ENCODE assay signal across 8 cellular contexts in the genomic region with DNA sequence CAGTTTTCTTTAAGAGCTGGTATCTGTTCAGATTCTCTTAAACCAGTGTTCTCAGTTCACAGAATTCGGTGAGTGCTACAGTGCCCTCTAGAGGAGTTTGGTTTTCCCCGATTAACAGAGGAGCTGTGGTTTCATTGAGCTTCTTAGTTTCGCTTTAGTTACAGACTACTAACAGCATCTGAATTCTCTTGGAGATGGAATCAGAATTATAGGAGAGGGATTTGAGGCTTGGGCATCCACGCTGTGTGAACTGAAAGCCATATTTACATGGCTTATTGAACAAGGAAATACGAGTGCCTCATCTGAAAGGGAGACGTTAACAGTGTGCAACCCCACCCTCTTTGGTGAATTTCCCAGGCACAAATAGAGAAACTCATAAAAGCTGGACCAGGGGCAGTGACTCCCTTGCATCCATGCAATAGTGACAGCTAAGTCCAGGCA.
DNase-seq lines count a peak whose midpoint lies in the region; ATAC-seq and TF ChIP-seq lines count a peak whose summit lies in the region.

No MANE protein-coding gene starts in this region.

- H3K4me3 Mint-ChIP-seq in T-cell = peak overlapping the region; percentile 13 to 67 (median 27)

- peaks cover 0 to 8% (median 0%) of the 10 kb centered on the region in 3 donors for H3K4me1 Mint-ChIP-seq in T-cell

- no peaks in the 10 kb centered on the region for H3K36me3 ChIP-seq in BE2C
- H3K36me3 ChIP-seq in esophagus (ENCODE audit: control insufficient read depth in 2 of 2, insufficient read depth in 2 of 2, low read length in 1 of 2) = no peaks in the 10 kb centered on the region
- H3K36me3 ChIP-seq in mucosa of descending colon (ENCODE audit: low read depth) = no peaks in the 10 kb centered on the region
- H3K36me3 ChIP-seq in vagina = no peaks in the 10 kb centered on the region

- ATAC-seq in GM18520 (IDR thresholded peaks at IDR 0.05; ENCODE audit: unreplicated experiment) = peak; percentile 100
- ATAC-seq in HG03025 (IDR thresholded peaks at IDR 0.05; ENCODE audit: low FRiP score, unreplicated experiment) = peak; percentile 97
- no peak for ATAC-seq in T-cell (replicated peaks in 1 of 4)
- peak; percentile 81 for ATAC-seq in mucosa of descending colon

- peaks cover 6 to 21% (median 6%) of the 10 kb centered on the region in 3 donors for H3K9me3 Mint-ChIP-seq in T-cell

- no peaks in the 10 kb centered on the region for H3K27me3 Mint-ChIP-seq in T-cell

- no peak for TF ChIP-seq POLR2A in vagina (IDR thresholded peaks at IDR 0.05)

- intact Hi-C loops in mucosa of descending colon (cut with DNase I, micrococcal nuclease) (no loop called here), vagina (cut with DNase I) (no loop called here)

- no peaks in the 10 kb centered on the region for H3K36me3 Mint-ChIP-seq in T-cell

- H3K4me3 ChIP-seq in BE2C (ENCODE audit: low read depth, low read length) (peak overlapping the region; percentile 68), esophagus (ENCODE audit: low read depth in 1 of 2, low read length in 2 of 2) (peak overlapping the region; percentile 18 to 67), mucosa of descending colon (no peak overlapping the region), vagina (peak overlapping the region; percentile 36 to 40)

- CTCF ChIA-PET in T-cell (lab: Charles Lee) = interaction anchor here in 1 of 2 donors (1.2 kb wide), 1 partner anchor 32 kb away, joined by 3 read pairs; no protein-coding TSS in a partner anchor

- POLR2A ChIA-PET in T-cell (lab: Charles Lee) = no interaction called here

- H3K27ac ChIP-seq in esophagus (ENCODE audit: low read depth in 2 of 2, low read length in 1 of 2) = peak overlapping the region in 1 of 2 donors; percentile 4
- H3K27ac ChIP-seq in vagina = no peak overlapping the region

- H3K4me1 ChIP-seq in BE2C = peaks cover 9% of the 10 kb centered on the region
- no peaks in the 10 kb centered on the region for H3K4me1 ChIP-seq in esophagus (ENCODE audit: control insufficient read depth in 2 of 2, insufficient read depth in 2 of 2, low read length in 1 of 2)
- peaks cover 3% of the 10 kb centered on the region for H3K4me1 ChIP-seq in mucosa of descending colon (ENCODE audit: low read depth)
- no peaks in the 10 kb centered on the region for H3K4me1 ChIP-seq in vagina

- TF ChIP-seq CTCF in BE2C (IDR thresholded peaks at IDR 0.05; ENCODE audit: low read depth, low read length) = peak; percentile 93
- peak; percentile 14 for TF ChIP-seq CTCF in mucosa of descending colon (IDR thresholded peaks at IDR 0.05)
- no peak for TF ChIP-seq CTCF in vagina (IDR thresholded peaks at IDR 0.05)

- no peaks in the 10 kb centered on the region for H3K9me3 ChIP-seq in BE2C
- no peaks in the 10 kb centered on the region for H3K9me3 ChIP-seq in esophagus (ENCODE audit: control insufficient read depth in 2 of 2, insufficient read depth in 1 of 2, low read depth in 1 of 2, low read length in 1 of 2)
- no peaks in the 10 kb centered on the region for H3K9me3 ChIP-seq in mucosa of descending colon
- H3K9me3 ChIP-seq in vagina = no peaks in the 10 kb centered on the region

- H3K27ac Mint-ChIP-seq in T-cell = no peak overlapping the region

- DNase-seq in BE2C (peak; percentile 69), NCI-H1694 (lab: John Stamatoyannopoulos, UW) (peak; percentile 87), T-cell (no peak), mucosa of descending colon (peak in 1 of 3 donors; percentile 64), vagina (ENCODE audit: extremely low spot score in 2 of 2) (no peak)

- H3K27me3 ChIP-seq in BE2C (no peaks in the 10 kb centered on the region), esophagus (ENCODE audit: control insufficient read depth in 1 of 2, insufficient read depth in 2 of 2, low read length in 2 of 2) (no peaks in the 10 kb centered on the region), vagina (no peaks in the 10 kb centered on the region)

- WGBS in esophagus, 2 donors = 3% methylated on average over 6 of the region's 6 CpGs

Comparison
In these comparisons a context has a peak if more than half of its experiments do, and no peak if none do; other contexts are left out.
1. DNase-seq: peak in BE2C (single experiment) and NCI-H1694 (single experiment); none in T-cell (0 of 34) and vagina (0 of 2).
2. CTCF ChIP-seq: peak in BE2C (single experiment) and mucosa of descending colon (single experiment); none in vagina (0 of 3).
3. ATAC-seq: peak in GM18520 (single experiment), HG03025 (single experiment) and mucosa of descending colon (single experiment); none in T-cell (0 of 4).